15 cellular contexts compared by ENCODE assay signal in genomic region chr12:62520361-62520760, GRCh38.
"Had no signal": no experiment of that assay in that cellular context is flagged by ENCODE, and none has a peak within 500 bp of the region (broad histone marks: within the 10 kb centered on the region; RNA-seq: fewer than 3 reads in every experiment).

No MANE protein-coding gene starts in this region.

- H3K27me3 ChIP-seq: esophagus squamous epithelium, suprapubic skin had no signal

- H3K4me3 ChIP-seq: esophagus squamous epithelium, psoas muscle, skin epidermis, suprapubic skin had no signal

- DNase-seq: activated CD4-positive, alpha-beta memory T cell treated with anti-CD3 and anti-CD28 coated beads, Interleukin-2, amount 10 ng/mL, durations not matched to agents 7 days and 5 days; activated CD4-positive, alpha-beta T cell treated with anti-CD3 and anti-CD28 coated beads for 48 hours; activated CD4-positive, CD25-positive, alpha-beta regulatory T cell; activated CD8-positive, alpha-beta memory T cell treated with anti-CD3 and anti-CD28 coated beads, Interleukin-2, amount 10 ng/mL, durations not matched to agents 7 days and 5 days; dermis blood vessel endothelial cell; effector memory CD8-positive, alpha-beta T cell; esophagus squamous epithelium; immature natural killer cell; mesenchymal stem cell; naive thymus-derived CD4-positive, alpha-beta T cell; psoas muscle; stimulated activated CD4-positive, alpha-beta T cell treated with anti-CD3 and anti-CD28 coated beads, Interleukin-2, amount 100 ng/mL, for 48 hours; trophoblast cell had no signal

- H3K27ac ChIP-seq: esophagus squamous epithelium, psoas muscle, skin epidermis, suprapubic skin had no signal

- ATAC-seq: activated CD8-positive, alpha-beta memory T cell treated with anti-CD3 and anti-CD28 coated beads, Interleukin-2, amount 10 ng/mL, durations not matched to agents 7 days and 5 days; effector memory CD8-positive, alpha-beta T cell; naive thymus-derived CD4-positive, alpha-beta T cell; psoas muscle had no signal
